ENCODE assay signal across 17 cellular contexts in the genomic region with DNA sequence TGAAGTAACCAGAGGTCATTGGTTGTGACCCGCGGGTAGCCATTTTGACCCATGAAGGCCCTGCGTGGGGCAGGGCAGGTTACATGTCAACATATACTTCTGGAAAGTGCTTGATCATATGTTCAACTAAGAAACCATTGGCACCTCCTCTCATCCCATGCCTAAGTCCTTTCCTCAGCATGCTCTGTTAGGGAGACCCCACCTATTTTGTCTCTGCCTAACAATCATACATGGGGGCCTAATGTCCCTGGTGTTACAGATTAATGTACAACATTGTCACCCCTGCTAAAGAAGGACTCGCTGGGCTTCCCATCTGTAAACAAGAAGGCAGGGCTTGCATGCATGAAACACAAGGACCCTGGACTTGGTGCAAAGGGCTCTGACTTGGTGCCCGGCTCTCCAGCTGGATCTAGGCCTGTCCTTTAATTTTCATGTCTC.
DNase-seq lines count a peak whose midpoint lies in the region; ATAC-seq, FAIRE-seq and TF ChIP-seq lines count a peak whose summit lies in the region.
"Had no signal": no experiment of that assay in that cellular context is flagged by ENCODE, and none has a peak within 500 bp of the region (broad histone marks: within the 10 kb centered on the region; RNA-seq: fewer than 3 reads in every experiment).

No MANE protein-coding gene starts in this region.

- no peak for TF ChIP-seq POLR2A in HepG2 (IDR thresholded peaks at IDR 0.05; ENCODE audit: insufficient read depth in 1 of 2, low read depth in 2 of 2, low read length in 2 of 2)

- TF ChIP-seq CTCF in HepG2 (CRISPR knock-in tag; IDR thresholded peaks at IDR 0.05) = no peak

- H3K9me3 ChIP-seq in HepG2 (ENCODE audit: low read length) (no peaks in the 10 kb centered on the region), T-helper 17 cell (ENCODE audit: control insufficient read depth, low read length, poor library complexity, severe bottlenecking) (no peaks in the 10 kb centered on the region)
- H3K9me3 ChIP-seq: Peyer's patch had no signal

- no peaks in the 10 kb centered on the region for H3K36me3 Mint-ChIP-seq in T-helper 17 cell (ENCODE audit: low read depth)
- H3K36me3 Mint-ChIP-seq: activated naive CD4-positive, alpha-beta T cell treated with anti-CD3 and anti-CD28 coated beads, Interleukin-2, amount 50 U/mL, for 24 hours; T-cell had no signal

- H3K27me3 Mint-ChIP-seq in T-helper 17 cell = no peaks in the 10 kb centered on the region
- H3K27me3 Mint-ChIP-seq: activated naive CD4-positive, alpha-beta T cell treated with anti-CD3 and anti-CD28 coated beads, Interleukin-2, amount 50 U/mL, for 24 hours; T-cell had no signal

- no peaks in the 10 kb centered on the region for H3K4me1 Mint-ChIP-seq in T-helper 17 cell
- H3K4me1 Mint-ChIP-seq: activated naive CD4-positive, alpha-beta T cell treated with anti-CD3 and anti-CD28 coated beads, Interleukin-2, amount 50 U/mL, for 24 hours had no signal

- no peak for TF ChIP-seq RAD21 in HepG2 (CRISPR knock-in tag; IDR thresholded peaks at IDR 0.05)

- CTCF ChIA-PET in HepG2 (lab: Yijun Ruan, JAX; ENCODE audit: low intra/inter-chr PET ratio, low total read pairs) = no interaction called here

- H4K20me1 ChIP-seq in HepG2 (ENCODE audit: insufficient read depth, low read length) = no peaks in the 10 kb centered on the region

- no peak for FAIRE-seq in HepG2 (lab: Jason Lieb, UNC)

- no peaks in the 10 kb centered on the region for H3K36me3 ChIP-seq in HepG2 (replicated peaks in 1 of 2; ENCODE audit: control insufficient read depth in 1 of 2, insufficient read depth in 2 of 2, low read length in 2 of 2)
- H3K36me3 ChIP-seq: Peyer's patch had no signal

- H3K27ac Mint-ChIP-seq in T-helper 17 cell = no peak overlapping the region
- H3K27ac Mint-ChIP-seq: activated naive CD4-positive, alpha-beta T cell treated with anti-CD3 and anti-CD28 coated beads, Interleukin-2, amount 50 U/mL, for 24 hours; T-cell had no signal

- peak overlapping the region; percentile 77 for H3K27ac ChIP-seq in HepG2 (ENCODE audit: extremely low read length, insufficient read depth, low read length)

- H3K4me3 Mint-ChIP-seq in T-helper 17 cell = no peak overlapping the region
- H3K4me3 Mint-ChIP-seq: activated naive CD4-positive, alpha-beta T cell treated with anti-CD3 and anti-CD28 coated beads, Interleukin-2, amount 50 U/mL, for 24 hours; T-cell had no signal

- H3K79me2 ChIP-seq in HepG2 (ENCODE audit: insufficient read depth, low read length) = no peaks in the 10 kb centered on the region

- BruUV-seq in HepG2 (replicated peaks; lab: Mats Ljungman, UMichigan) = no TSS peak

- in situ Hi-C loops in HepG2 (cut with HindIII; ENCODE audit: extremely low pct_ligation_motif_present, low pct_unique_long_range_greater_than_20kb) = no loop called here

- H3K4me1 ChIP-seq in HepG2 (ENCODE audit: insufficient read depth, low read length) = peaks cover 48% of the 10 kb centered on the region

- H3K27me3 ChIP-seq in HepG2 (ENCODE audit: control insufficient read depth in 1 of 2, insufficient read depth in 2 of 2, low read length in 2 of 2) = no peaks in the 10 kb centered on the region
- H3K27me3 ChIP-seq: Peyer's patch had no signal

- 23% methylated on average over 5 of the region's 5 CpGs for WGBS in HepG2 (ENCODE audit: low lambda C conversion rate)

- intact Hi-C loops in HepG2 (cut with micrococcal nuclease; ENCODE audit: unreplicated experiment) = no loop called here

- POLR2A ChIA-PET in HepG2 (lab: Yijun Ruan, JAX) = interaction anchor here (0.7 to 1.6 kb wide), 3 partner anchors 9 to 47 kb away, joined by 3 to 8 read pairs (median 7); no protein-coding TSS in a partner anchor

- ATAC-seq in GM18868 (IDR thresholded peaks at IDR 0.05; ENCODE audit: unreplicated experiment) (peak; percentile 2), GM21723 (IDR thresholded peaks at IDR 0.05; ENCODE audit: unreplicated experiment) (peak; percentile 15), HG03175 (IDR thresholded peaks at IDR 0.05; ENCODE audit: unreplicated experiment) (peak; percentile 4), HepG2 (peak; percentile 98), T-helper 17 cell (no peak)
- ATAC-seq: left colon, T-cell had no signal

- peak overlapping the region; percentile 34 for H3K9ac ChIP-seq in HepG2 (ENCODE audit: insufficient read depth, low read depth, low read length)

- TF ChIP-seq EP300 in HepG2 (IDR thresholded peaks at IDR 0.05; ENCODE audit: low read depth in 2 of 2, low read length in 2 of 2) (peak; percentile 38 to 84; a peak in 2 of 4 replicates), HepG2 (CRISPR knock-in tag; IDR thresholded peaks at IDR 0.05; ENCODE audit: borderline replicate concordance) (peak; percentile 63; the same call in 1 of the 2 replicates)

- 0 out of 6 replicates have a peak overlapping the region, but pooled peaks of 1 of the 3 experiments have one; percentile 13 for H3K4me3 ChIP-seq in HepG2 (replicated peaks in 1 of 3; ENCODE audit: insufficient read depth in 1 of 3, low read depth in 2 of 3, low read length in 3 of 3)
- H3K4me3 ChIP-seq: Peyer's patch had no signal

- H2AFZ ChIP-seq in HepG2 (ENCODE audit: low read length) = no peak overlapping the region

- DNase-seq in HepG2 (ENCODE audit: low spot score) = peak; percentile 80
- DNase-seq in ecto neural progenitor cell (ENCODE audit: low spot score) = no peak
- no peak for DNase-seq in COLO829 (ENCODE audit: low spot score)
- no peak for DNase-seq in D341Med (ENCODE audit: low spot score)
- DNase-seq in T-helper 17 cell = no peak
- DNase-seq: activated CD4-positive, CD25-positive, alpha-beta regulatory T cell; DMS 273 treated with DMSO at 0.1 percent for 48 hours; effector CD8-positive, alpha-beta T cell; left colon; NCI-H1694 treated with DMSO at 0.1 percent for 48 hours; NCI-H526; T-cell had no signal

- H3K4me2 ChIP-seq in HepG2 (ENCODE audit: low read depth, low read length) = peak overlapping the region; percentile 61

TF ChIP-seq in HepG2, 621 proteins besides CTCF, POLR2A, EP300 and RAD21 (continues in another document):
- TF ChIP-seq SMC3 (IDR thresholded peaks at IDR 0.05; ENCODE audit: low read length) (0 out of 2 replicates have a peak, but pooled peaks have one; percentile 55), CCDC6 (CRISPR knock-in tag; IDR thresholded peaks at IDR 0.05) (0 out of 2 replicates have a peak, but pooled peaks have one; percentile 30), FOXK1 (CRISPR knock-in tag; IDR thresholded peaks at IDR 0.05; ENCODE audit: borderline replicate concordance, low read depth) (peak; percentile 94), ZNF878 (CRISPR knock-in tag; IDR thresholded peaks at IDR 0.05) (no peak; the same call in 1 of the 2 replicates), NFE2 (CRISPR knock-in tag; IDR thresholded peaks at IDR 0.05) (no peak), TARDBP (CRISPR knock-in tag; IDR thresholded peaks at IDR 0.05) (peak; percentile 69; the same call in 1 of the 2 replicates), HOXA3 (CRISPR knock-in tag; IDR thresholded peaks at IDR 0.05) (peak; percentile 72; the same call in 1 of the 2 replicates), FOXA3 (CRISPR knock-in tag; IDR thresholded peaks at IDR 0.05) (peak; percentile 97), ZNF629 (CRISPR knock-in tag; conservative IDR thresholded peaks at IDR 0.05) (peak; percentile 35), ZNF777 (CRISPR knock-in tag; IDR thresholded peaks at IDR 0.05) (no peak), RELA (CRISPR knock-in tag; IDR thresholded peaks at IDR 0.05) (no peak), ZNF644 (CRISPR knock-in tag; IDR thresholded peaks at IDR 0.05; ENCODE audit: low read depth) (0 out of 2 replicates have a peak, but pooled peaks have one; percentile 41), GABPA (IDR thresholded peaks at IDR 0.05; ENCODE audit: low read depth, low read length) (no peak), GABPA (CRISPR knock-in tag; IDR thresholded peaks at IDR 0.05; ENCODE audit: low read depth) (no peak)
- TF ChIP-seq, protein P1, sequence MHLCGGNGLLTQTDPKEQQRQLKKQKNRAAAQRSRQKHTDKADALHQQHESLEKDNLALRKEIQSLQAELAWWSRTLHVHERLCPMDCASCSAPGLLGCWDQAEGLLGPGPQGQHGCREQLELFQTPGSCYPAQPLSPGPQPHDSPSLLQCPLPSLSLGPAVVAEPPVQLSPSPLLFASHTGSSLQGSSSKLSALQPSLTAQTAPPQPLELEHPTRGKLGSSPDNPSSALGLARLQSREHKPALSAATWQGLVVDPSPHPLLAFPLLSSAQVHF (CRISPR knock-in tag; IDR thresholded peaks at IDR 0.05) = no peak
- TF ChIP-seq, protein P2, sequence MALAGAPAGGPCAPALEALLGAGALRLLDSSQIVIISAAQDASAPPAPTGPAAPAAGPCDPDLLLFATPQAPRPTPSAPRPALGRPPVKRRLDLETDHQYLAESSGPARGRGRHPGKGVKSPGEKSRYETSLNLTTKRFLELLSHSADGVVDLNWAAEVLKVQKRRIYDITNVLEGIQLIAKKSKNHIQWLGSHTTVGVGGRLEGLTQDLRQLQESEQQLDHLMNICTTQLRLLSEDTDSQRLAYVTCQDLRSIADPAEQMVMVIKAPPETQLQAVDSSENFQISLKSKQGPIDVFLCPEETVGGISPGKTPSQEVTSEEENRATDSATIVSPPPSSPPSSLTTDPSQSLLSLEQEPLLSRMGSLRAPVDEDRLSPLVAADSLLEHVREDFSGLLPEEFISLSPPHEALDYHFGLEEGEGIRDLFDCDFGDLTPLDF (CRISPR knock-in tag; IDR thresholded peaks at IDR 0.05) = no peak
- TF ChIP-seq, protein P3, sequence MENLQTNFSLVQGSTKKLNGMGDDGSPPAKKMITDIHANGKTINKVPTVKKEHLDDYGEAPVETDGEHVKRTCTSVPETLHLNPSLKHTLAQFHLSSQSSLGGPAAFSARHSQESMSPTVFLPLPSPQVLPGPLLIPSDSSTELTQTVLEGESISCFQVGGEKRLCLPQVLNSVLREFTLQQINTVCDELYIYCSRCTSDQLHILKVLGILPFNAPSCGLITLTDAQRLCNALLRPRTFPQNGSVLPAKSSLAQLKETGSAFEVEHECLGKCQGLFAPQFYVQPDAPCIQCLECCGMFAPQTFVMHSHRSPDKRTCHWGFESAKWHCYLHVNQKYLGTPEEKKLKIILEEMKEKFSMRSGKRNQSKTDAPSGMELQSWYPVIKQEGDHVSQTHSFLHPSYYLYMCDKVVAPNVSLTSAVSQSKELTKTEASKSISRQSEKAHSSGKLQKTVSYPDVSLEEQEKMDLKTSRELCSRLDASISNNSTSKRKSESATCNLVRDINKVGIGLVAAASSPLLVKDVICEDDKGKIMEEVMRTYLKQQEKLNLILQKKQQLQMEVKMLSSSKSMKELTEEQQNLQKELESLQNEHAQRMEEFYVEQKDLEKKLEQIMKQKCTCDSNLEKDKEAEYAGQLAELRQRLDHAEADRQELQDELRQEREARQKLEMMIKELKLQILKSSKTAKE (CRISPR knock-in tag; IDR thresholded peaks at IDR 0.05; ENCODE audit: borderline replicate concordance) = no peak
